ENCODE assay signal across 1 cellular context in genomic region chr10:71795248-71795647, GRCh38.
TF ChIP-seq lines count a peak whose summit lies in the region.

No MANE protein-coding gene starts in this region.

TF ChIP-seq in K562, 482 proteins besides CTCF, POLR2A, EP300 and RAD21 (continued from another document and continues in another):
- no peak for TF ChIP-seq POLR3G (IDR thresholded peaks at IDR 0.05; ENCODE audit: extremely low read depth, insufficient read length, insufficient replicate concordance)
- no peak for TF ChIP-seq ZNF655 (CRISPR knock-in tag; IDR thresholded peaks at IDR 0.05)
- peak; percentile 94 for TF ChIP-seq DMBX1 (CRISPR knock-in tag; IDR thresholded peaks at IDR 0.05; ENCODE audit: borderline replicate concordance)
- TF ChIP-seq MAFF (IDR thresholded peaks at IDR 0.05; ENCODE audit: low read length), result no peak
- TF ChIP-seq, protein P1, sequence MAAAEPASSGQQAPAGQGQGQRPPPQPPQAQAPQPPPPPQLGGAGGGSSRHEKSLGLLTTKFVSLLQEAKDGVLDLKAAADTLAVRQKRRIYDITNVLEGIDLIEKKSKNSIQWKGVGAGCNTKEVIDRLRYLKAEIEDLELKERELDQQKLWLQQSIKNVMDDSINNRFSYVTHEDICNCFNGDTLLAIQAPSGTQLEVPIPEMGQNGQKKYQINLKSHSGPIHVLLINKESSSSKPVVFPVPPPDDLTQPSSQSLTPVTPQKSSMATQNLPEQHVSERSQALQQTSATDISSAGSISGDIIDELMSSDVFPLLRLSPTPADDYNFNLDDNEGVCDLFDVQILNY (CRISPR knock-in tag; IDR thresholded peaks at IDR 0.05), result peak; percentile 49; the same call in 1 of the 2 replicates
- TF ChIP-seq, protein P2, sequence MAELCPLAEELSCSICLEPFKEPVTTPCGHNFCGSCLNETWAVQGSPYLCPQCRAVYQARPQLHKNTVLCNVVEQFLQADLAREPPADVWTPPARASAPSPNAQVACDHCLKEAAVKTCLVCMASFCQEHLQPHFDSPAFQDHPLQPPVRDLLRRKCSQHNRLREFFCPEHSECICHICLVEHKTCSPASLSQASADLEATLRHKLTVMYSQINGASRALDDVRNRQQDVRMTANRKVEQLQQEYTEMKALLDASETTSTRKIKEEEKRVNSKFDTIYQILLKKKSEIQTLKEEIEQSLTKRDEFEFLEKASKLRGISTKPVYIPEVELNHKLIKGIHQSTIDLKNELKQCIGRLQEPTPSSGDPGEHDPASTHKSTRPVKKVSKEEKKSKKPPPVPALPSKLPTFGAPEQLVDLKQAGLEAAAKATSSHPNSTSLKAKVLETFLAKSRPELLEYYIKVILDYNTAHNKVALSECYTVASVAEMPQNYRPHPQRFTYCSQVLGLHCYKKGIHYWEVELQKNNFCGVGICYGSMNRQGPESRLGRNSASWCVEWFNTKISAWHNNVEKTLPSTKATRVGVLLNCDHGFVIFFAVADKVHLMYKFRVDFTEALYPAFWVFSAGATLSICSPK (IDR thresholded peaks at IDR 0.05; ENCODE audit: borderline replicate concordance), result no peak
- TF ChIP-seq RB1 (IDR thresholded peaks at IDR 0.05; ENCODE audit: low read depth), result no peak
- no peak for TF ChIP-seq CCNT2 (IDR thresholded peaks at IDR 0.05; ENCODE audit: borderline replicate concordance, extremely low read depth, insufficient read length, low read depth, low read length)
- no peak for TF ChIP-seq TEAD4 (IDR thresholded peaks at IDR 0.05; ENCODE audit: low read length)
- 0 out of 2 replicates have a peak, but pooled peaks have one; percentile 53 for TF ChIP-seq TEAD4 (CRISPR knock-in tag; IDR thresholded peaks at IDR 0.05; ENCODE audit: borderline replicate concordance)
- TF ChIP-seq ZBTB26 (CRISPR knock-in tag; IDR thresholded peaks at IDR 0.05), result 0 out of 2 replicates have a peak, but pooled peaks have one; percentile 57
- TF ChIP-seq ZKSCAN1 (IDR thresholded peaks at IDR 0.05; ENCODE audit: low read depth, low read length), result no peak
- peak; percentile 66; the same call in 1 of the 2 replicates for TF ChIP-seq PYGO2 (tag; IDR thresholded peaks at IDR 0.05)
- TF ChIP-seq PHF20 (IDR thresholded peaks at IDR 0.05; ENCODE audit: partially characterized antibody), result no peak
- TF ChIP-seq ZNF311 (CRISPR knock-in tag; IDR thresholded peaks at IDR 0.05), result peak; percentile 62; the same call in 1 of the 2 replicates
- TF ChIP-seq ZNF644 (tag; IDR thresholded peaks at IDR 0.05; ENCODE audit: low read depth), result peak; percentile 84
- TF ChIP-seq HIVEP1 (CRISPR knock-in tag; IDR thresholded peaks at IDR 0.05), result no peak
- no peak for TF ChIP-seq NR4A1 (CRISPR knock-in tag; IDR thresholded peaks at IDR 0.05)
- no peak for TF ChIP-seq NR4A1 (tag; IDR thresholded peaks at IDR 0.05)
- TF ChIP-seq, protein P3, sequence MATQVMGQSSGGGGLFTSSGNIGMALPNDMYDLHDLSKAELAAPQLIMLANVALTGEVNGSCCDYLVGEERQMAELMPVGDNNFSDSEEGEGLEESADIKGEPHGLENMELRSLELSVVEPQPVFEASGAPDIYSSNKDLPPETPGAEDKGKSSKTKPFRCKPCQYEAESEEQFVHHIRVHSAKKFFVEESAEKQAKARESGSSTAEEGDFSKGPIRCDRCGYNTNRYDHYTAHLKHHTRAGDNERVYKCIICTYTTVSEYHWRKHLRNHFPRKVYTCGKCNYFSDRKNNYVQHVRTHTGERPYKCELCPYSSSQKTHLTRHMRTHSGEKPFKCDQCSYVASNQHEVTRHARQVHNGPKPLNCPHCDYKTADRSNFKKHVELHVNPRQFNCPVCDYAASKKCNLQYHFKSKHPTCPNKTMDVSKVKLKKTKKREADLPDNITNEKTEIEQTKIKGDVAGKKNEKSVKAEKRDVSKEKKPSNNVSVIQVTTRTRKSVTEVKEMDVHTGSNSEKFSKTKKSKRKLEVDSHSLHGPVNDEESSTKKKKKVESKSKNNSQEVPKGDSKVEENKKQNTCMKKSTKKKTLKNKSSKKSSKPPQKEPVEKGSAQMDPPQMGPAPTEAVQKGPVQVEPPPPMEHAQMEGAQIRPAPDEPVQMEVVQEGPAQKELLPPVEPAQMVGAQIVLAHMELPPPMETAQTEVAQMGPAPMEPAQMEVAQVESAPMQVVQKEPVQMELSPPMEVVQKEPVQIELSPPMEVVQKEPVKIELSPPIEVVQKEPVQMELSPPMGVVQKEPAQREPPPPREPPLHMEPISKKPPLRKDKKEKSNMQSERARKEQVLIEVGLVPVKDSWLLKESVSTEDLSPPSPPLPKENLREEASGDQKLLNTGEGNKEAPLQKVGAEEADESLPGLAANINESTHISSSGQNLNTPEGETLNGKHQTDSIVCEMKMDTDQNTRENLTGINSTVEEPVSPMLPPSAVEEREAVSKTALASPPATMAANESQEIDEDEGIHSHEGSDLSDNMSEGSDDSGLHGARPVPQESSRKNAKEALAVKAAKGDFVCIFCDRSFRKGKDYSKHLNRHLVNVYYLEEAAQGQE (CRISPR knock-in tag; IDR thresholded peaks at IDR 0.05; ENCODE audit: low read depth), result peak; percentile 99
- TF ChIP-seq EZH2 (IDR thresholded peaks at IDR 0.05; ENCODE audit: borderline replicate concordance, low read depth, low read length), result no peak
- no peak for TF ChIP-seq ZNF507 (tag; conservative IDR thresholded peaks at IDR 0.05)
- TF ChIP-seq, protein P4, sequence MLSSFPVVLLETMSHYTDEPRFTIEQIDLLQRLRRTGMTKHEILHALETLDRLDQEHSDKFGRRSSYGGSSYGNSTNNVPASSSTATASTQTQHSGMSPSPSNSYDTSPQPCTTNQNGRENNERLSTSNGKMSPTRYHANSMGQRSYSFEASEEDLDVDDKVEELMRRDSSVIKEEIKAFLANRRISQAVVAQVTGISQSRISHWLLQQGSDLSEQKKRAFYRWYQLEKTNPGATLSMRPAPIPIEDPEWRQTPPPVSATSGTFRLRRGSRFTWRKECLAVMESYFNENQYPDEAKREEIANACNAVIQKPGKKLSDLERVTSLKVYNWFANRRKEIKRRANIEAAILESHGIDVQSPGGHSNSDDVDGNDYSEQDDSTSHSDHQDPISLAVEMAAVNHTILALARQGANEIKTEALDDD (IDR thresholded peaks at IDR 0.05), result 0 out of 2 replicates have a peak, but pooled peaks have one; percentile 16
- no peak for TF ChIP-seq PKNOX1 (IDR thresholded peaks at IDR 0.05)
- TF ChIP-seq CXXC5 (CRISPR knock-in tag; IDR thresholded peaks at IDR 0.05), result peak; percentile 77
- TF ChIP-seq, protein P5, sequence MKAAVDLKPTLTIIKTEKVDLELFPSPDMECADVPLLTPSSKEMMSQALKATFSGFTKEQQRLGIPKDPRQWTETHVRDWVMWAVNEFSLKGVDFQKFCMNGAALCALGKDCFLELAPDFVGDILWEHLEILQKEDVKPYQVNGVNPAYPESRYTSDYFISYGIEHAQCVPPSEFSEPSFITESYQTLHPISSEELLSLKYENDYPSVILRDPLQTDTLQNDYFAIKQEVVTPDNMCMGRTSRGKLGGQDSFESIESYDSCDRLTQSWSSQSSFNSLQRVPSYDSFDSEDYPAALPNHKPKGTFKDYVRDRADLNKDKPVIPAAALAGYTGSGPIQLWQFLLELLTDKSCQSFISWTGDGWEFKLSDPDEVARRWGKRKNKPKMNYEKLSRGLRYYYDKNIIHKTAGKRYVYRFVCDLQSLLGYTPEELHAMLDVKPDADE (conservative IDR thresholded peaks at IDR 0.05; ENCODE audit: control insufficient read depth, low read depth, low read length), result no peak
- TF ChIP-seq NELFE (IDR thresholded peaks at IDR 0.05; ENCODE audit: insufficient read depth, insufficient read length), result no peak
- TF ChIP-seq CC2D1A (IDR thresholded peaks at IDR 0.05), result 0 out of 2 replicates have a peak, but pooled peaks have one; percentile 24
- no peak for TF ChIP-seq BRD9 (IDR thresholded peaks at IDR 0.05; ENCODE audit: low read depth, partially characterized antibody)
- TF ChIP-seq ZNF431 (CRISPR knock-in tag; IDR thresholded peaks at IDR 0.05), result no peak
- TF ChIP-seq SIN3A (IDR thresholded peaks at IDR 0.05; ENCODE audit: borderline replicate concordance in 2 of 2, control insufficient read depth in 1 of 2, low read depth in 2 of 2, low read length in 2 of 2), result peak in 1 of 2 experiments; percentile 17; a peak in 1 of 4 replicates
- no peak for TF ChIP-seq SP2 (IDR thresholded peaks at IDR 0.05; ENCODE audit: extremely low read depth, low read depth, low read length, poor library complexity, severe bottlenecking)
- TF ChIP-seq ZNF780A (CRISPR knock-in tag; IDR thresholded peaks at IDR 0.05), result no peak
- no peak for TF ChIP-seq XRCC4 (IDR thresholded peaks at IDR 0.05; ENCODE audit: extremely low read depth, insufficient read depth, insufficient read length)
- TF ChIP-seq RCOR1 (IDR thresholded peaks at IDR 0.05; ENCODE audit: borderline replicate concordance in 1 of 2, low read depth in 2 of 2, low read length in 2 of 2), result peak in 1 of 2 experiments; percentile 70; a peak in 1 of 4 replicates
- no peak for TF ChIP-seq MYNN (IDR thresholded peaks at IDR 0.05)
- no peak for TF ChIP-seq MYNN (CRISPR knock-in tag; IDR thresholded peaks at IDR 0.05)
- TF ChIP-seq, protein P6, sequence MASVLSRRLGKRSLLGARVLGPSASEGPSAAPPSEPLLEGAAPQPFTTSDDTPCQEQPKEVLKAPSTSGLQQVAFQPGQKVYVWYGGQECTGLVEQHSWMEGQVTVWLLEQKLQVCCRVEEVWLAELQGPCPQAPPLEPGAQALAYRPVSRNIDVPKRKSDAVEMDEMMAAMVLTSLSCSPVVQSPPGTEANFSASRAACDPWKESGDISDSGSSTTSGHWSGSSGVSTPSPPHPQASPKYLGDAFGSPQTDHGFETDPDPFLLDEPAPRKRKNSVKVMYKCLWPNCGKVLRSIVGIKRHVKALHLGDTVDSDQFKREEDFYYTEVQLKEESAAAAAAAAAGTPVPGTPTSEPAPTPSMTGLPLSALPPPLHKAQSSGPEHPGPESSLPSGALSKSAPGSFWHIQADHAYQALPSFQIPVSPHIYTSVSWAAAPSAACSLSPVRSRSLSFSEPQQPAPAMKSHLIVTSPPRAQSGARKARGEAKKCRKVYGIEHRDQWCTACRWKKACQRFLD (CRISPR knock-in tag; IDR thresholded peaks at IDR 0.05), result peak; percentile 79
- TF ChIP-seq ZNF224 (CRISPR knock-in tag; IDR thresholded peaks at IDR 0.05), result no peak
- peak; percentile 100 for TF ChIP-seq EHMT2 (IDR thresholded peaks at IDR 0.05)
- TF ChIP-seq RBFOX2 (IDR thresholded peaks at IDR 0.05; ENCODE audit: low read depth, low read length), result no peak
- TF ChIP-seq HDAC2 (IDR thresholded peaks at IDR 0.05), result peak; percentile 83; the same call in 1 of the 2 replicates
- no peak for TF ChIP-seq PHF8 (IDR thresholded peaks at IDR 0.05; ENCODE audit: borderline replicate concordance, low read length)
- no peak for TF ChIP-seq SMAD2 (IDR thresholded peaks at IDR 0.05; ENCODE audit: low read depth, low read length)
- no peak for TF ChIP-seq MTF1 (CRISPR knock-in tag; IDR thresholded peaks at IDR 0.05; ENCODE audit: borderline replicate concordance)
- no peak for TF ChIP-seq SOX6 (IDR thresholded peaks at IDR 0.05)
- TF ChIP-seq ESRRA (IDR thresholded peaks at IDR 0.05; ENCODE audit: borderline replicate concordance, low read depth), result no peak
- TF ChIP-seq, protein P7, sequence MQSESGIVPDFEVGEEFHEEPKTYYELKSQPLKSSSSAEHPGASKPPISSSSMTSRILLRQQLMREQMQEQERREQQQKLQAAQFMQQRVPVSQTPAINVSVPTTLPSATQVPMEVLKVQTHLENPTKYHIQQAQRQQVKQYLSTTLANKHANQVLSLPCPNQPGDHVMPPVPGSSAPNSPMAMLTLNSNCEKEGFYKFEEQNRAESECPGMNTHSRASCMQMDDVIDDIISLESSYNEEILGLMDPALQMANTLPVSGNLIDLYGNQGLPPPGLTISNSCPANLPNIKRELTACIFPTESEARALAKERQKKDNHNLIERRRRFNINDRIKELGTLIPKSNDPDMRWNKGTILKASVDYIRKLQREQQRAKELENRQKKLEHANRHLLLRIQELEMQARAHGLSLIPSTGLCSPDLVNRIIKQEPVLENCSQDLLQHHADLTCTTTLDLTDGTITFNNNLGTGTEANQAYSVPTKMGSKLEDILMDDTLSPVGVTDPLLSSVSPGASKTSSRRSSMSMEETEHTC (IDR thresholded peaks at IDR 0.05), result no peak
- no peak for TF ChIP-seq BRF1 (IDR thresholded peaks at IDR 0.05; ENCODE audit: borderline replicate concordance, extremely low read depth, insufficient read length)
- TF ChIP-seq MTA1 (IDR thresholded peaks at IDR 0.05; ENCODE audit: borderline replicate concordance), result no peak
